Comparison of ENCODE assay signal across 32 cellular contexts in the genomic region with DNA sequence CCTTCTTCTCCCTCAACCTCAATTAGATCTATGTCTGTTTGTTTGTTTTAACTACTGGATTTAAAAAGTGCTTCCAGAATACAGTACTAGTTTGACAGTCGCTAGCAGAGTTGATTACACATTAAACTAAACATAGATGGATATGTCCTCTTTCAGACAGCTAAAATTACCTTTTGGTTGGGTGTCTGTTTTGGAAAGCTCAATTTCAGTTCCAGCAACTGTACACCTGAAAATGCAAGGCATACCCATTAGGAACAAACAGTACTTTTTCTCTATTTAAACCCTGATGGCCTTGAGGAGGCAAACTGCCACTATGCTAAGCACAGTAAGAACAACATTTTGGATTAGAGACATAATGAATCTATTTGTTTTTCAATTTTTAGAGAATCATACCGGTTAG.
"Had no signal": no experiment of that assay in that cellular context is flagged by ENCODE, and none has a peak within 500 bp of the region (broad histone marks: within the 10 kb centered on the region; RNA-seq: fewer than 3 reads in every experiment).

No MANE protein-coding gene starts in this region.

- DNase-seq: activated B cell treated with CpG ODN at 0.5 μM for 24 hours; activated CD4-positive, alpha-beta memory T cell treated with anti-CD3 and anti-CD28 coated beads for 36 hours; activated CD4-positive, alpha-beta T cell treated with anti-CD3 and anti-CD28 coated beads for 4 hours; activated CD4-positive, alpha-beta T cell treated with anti-CD3 and anti-CD28 coated beads, Interleukin-2, amount 10 ng/mL, durations not matched to agents 24 days and 14 days; activated CD4-positive, alpha-beta T cell treated with anti-CD3 and anti-CD28 coated beads, Interleukin-2, amount 50 U/mL, for 1 hour; activated CD4-positive, alpha-beta T cell treated with anti-CD3 and anti-CD28 coated beads, Interleukin-2, amount 50 U/mL, for 4 hours; activated CD4-positive, CD25-positive, alpha-beta regulatory T cell treated with anti-CD3 and anti-CD28 coated beads, Interleukin-2, amount 50 U/mL, for 72 hours; activated CD8-positive, alpha-beta memory T cell treated with anti-CD3 and anti-CD28 coated beads, Interleukin-2, amount 50 U/mL, for 4 hours; activated CD8-positive, alpha-beta T cell treated with anti-CD3 and anti-CD28 coated beads for 36 hours; activated effector memory CD4-positive, alpha-beta T cell treated with anti-CD3 and anti-CD28 coated beads, Interleukin-2, amount 50 U/mL, for 16 hours; activated gamma-delta T cell treated with Interleukin-2 at 50 U/mL for 16 hours; activated naive CD4-positive, alpha-beta T cell; activated naive CD4-positive, alpha-beta T cell treated with anti-CD3 and anti-CD28 coated beads for 36 hours; activated naive CD4-positive, alpha-beta T cell treated with anti-CD3 and anti-CD28 coated beads, Interleukin-2, amount 50 U/mL, for 16 hours; activated naive CD8-positive, alpha-beta T cell treated with anti-CD3 and anti-CD28 coated beads for 36 hours; activated T-cell treated with anti-CD3 and anti-CD28 coated beads for 4 hours; activated T-cell treated with anti-CD3 and anti-CD28 coated beads, Interleukin-2, amount 50 U/mL, for 1 hour; activated T-cell treated with anti-CD3 and anti-CD28 coated beads, Interleukin-2, amount 50 U/mL, for 4 hours; activated T-cell treated with anti-CD3 and anti-CD28 coated beads, Interleukin-2, amount 50 U/mL, for 72 hours; adrenal gland; amniotic stem cell; aorta; body of pancreas; brain microvascular endothelial cell; central memory CD4-positive, alpha-beta T cell; cerebellar nuclear complex; T-cell; T-helper 17 cell had no signal

- H3K27ac ChIP-seq: adrenal gland, body of pancreas, brain microvascular endothelial cell, breast epithelium, VCaP had no signal

- H3K9me3 ChIP-seq: adrenal gland, body of pancreas, breast epithelium had no signal

- ATAC-seq: activated CD8-positive, alpha-beta T cell treated with anti-CD3 and anti-CD28 coated beads for 36 hours; activated naive CD4-positive, alpha-beta T cell treated with anti-CD3 and anti-CD28 coated beads, Interleukin-2, amount 50 U/mL, for 72 hours; activated T-cell treated with anti-CD3 and anti-CD28 coated beads, Interleukin-2, amount 50 U/mL, for 4 hours; activated T-cell treated with anti-CD3 and anti-CD28 coated beads, Interleukin-2, amount 50 U/mL, for 72 hours; activated T-helper 17 cell treated with anti-CD3 and anti-CD28 coated beads, Interleukin-2, amount 50 U/mL, for 72 hours; body of pancreas; T-cell; T-helper 17 cell had no signal

- H3K36me3 ChIP-seq: adrenal gland, brain microvascular endothelial cell, breast epithelium had no signal

- H3K4me3 ChIP-seq: adrenal gland, body of pancreas, breast epithelium had no signal

- H3K4me1 ChIP-seq: adrenal gland, body of pancreas, breast epithelium had no signal

- H3K27me3 ChIP-seq: adrenal gland, body of pancreas, brain microvascular endothelial cell, breast epithelium had no signal
